16 cellular contexts compared by ENCODE assay signal in the genomic region with DNA sequence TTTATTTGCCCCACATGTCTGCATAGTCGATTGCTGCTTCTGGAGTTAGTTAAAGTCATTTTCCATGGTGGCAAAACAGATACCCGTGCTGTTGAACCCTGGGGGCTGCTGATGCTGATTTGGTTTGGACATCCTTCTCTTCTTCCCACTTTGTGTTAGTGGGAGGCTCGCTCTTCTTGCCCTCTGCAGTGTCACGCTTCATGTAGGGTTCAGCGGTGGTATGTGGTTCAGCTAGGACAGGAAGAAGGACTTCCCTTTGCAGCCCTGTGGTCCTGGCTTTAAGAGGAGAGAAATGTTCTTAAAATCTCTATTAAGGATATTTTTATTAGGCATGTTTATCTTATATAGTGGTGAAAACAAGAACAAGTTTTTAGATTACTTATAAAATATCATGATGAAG. TPM values are rescaled to one million over a fixed set of nuclear protein-coding genes. Genes with fewer than 3 reads are reported as not detected.
DNase-seq lines count a peak whose midpoint lies in the region; ATAC-seq and TF ChIP-seq lines count a peak whose summit lies in the region.
"Had no signal": no experiment of that assay in that cellular context is flagged by ENCODE, and none has a peak within 500 bp of the region (broad histone marks: within the 10 kb centered on the region; RNA-seq: fewer than 3 reads in every experiment).

No MANE protein-coding gene starts in this region.

- H3K9me3 ChIP-seq in HUES64 (ENCODE audit: insufficient read depth, low read depth, low read length), result no peaks in the 10 kb centered on the region
- H3K9me3 ChIP-seq in left lung, result no peaks in the 10 kb centered on the region

- DNase-seq in AML-193 (lab: John Stamatoyannopoulos, UW), result peak; percentile 77 to 88
- peak; percentile 25 for DNase-seq in UCSD-AML1 (lab: John Stamatoyannopoulos, UW; ENCODE audit: unreplicated experiment)
- peak in 1 of 2 donors; percentile 46 for DNase-seq in left lung
- no peak for DNase-seq in occipital lobe (lab: John Stamatoyannopoulos, UW)
- DNase-seq in NK-92 treated with Interleukin-12 subunit alpha and Interleukin-12 subunit beta, amount 100 ng/mL, for 24 hours (lab: John Stamatoyannopoulos, UW), result no peak
- DNase-seq: ACHN; activated CD4-positive, alpha-beta T cell treated with anti-CD3 and anti-CD28 coated beads for 1 hour; activated effector memory CD4-positive, alpha-beta T cell treated with anti-CD3 and anti-CD28 coated beads, Interleukin-2, amount 50 U/mL, for 16 hours; NCI-H2081 treated with DMSO at 0.1 percent for 48 hours; NCI-H526 treated with DMSO at 0.1 percent for 48 hours had no signal

- ATAC-seq in left lung (peak; percentile 75), GM21447 (IDR thresholded peaks at IDR 0.05; ENCODE audit: unreplicated experiment) (no peak), GM18520 (IDR thresholded peaks at IDR 0.05; ENCODE audit: unreplicated experiment) (no peak)
- ATAC-seq: GM12878, HCT116 had no signal

- H3K36me3 ChIP-seq in HUES64 (ENCODE audit: insufficient read depth, low read length), result 0 out of 2 replicates have a peak, but pooled peaks cover 9% of the 10 kb centered on the region
- H3K36me3 ChIP-seq in left lung, result peaks cover 0 to 73% of the 10 kb centered on the region in 2 donors

- no peak overlapping the region for H3K4me3 ChIP-seq in HUES64 (ENCODE audit: low read length)
- H3K4me3 ChIP-seq in left lung, result no peak overlapping the region
- H3K4me3 ChIP-seq: GM12878, lung had no signal

- 65% methylated on average over 5 of the region's 5 CpGs for WGBS in HUES64

- 0 out of 2 replicates have a peak overlapping the region, but pooled peaks have one; percentile 7 for H3K9ac ChIP-seq in HUES64 (ENCODE audit: low read depth, low read length)

- H3K27ac ChIP-seq in HUES64 (ENCODE audit: low read depth, low read length), result peak overlapping the region; percentile 50; the same call in 1 of the 2 replicates
- peak overlapping the region in 1 of 2 donors; percentile 77 for H3K27ac ChIP-seq in left lung

- intact Hi-C loops in left lung (cut with DNase I), result no loop called here

- H3K4me1 ChIP-seq in HUES64 (ENCODE audit: insufficient read depth, low read length) (peaks cover 31% of the 10 kb centered on the region), left lung (peaks cover 0 to 32% of the 10 kb centered on the region in 2 donors)

- H3K27me3 ChIP-seq in HUES64 (ENCODE audit: insufficient read depth, low read length), result no peaks in the 10 kb centered on the region
- no peaks in the 10 kb centered on the region for H3K27me3 ChIP-seq in left lung

- no peak for TF ChIP-seq CTCF in left lung (IDR thresholded peaks at IDR 0.05)

RNA-seq across cellular contexts. Expression of a gene that starts 36.2 kb away (rescaled TPM):
- polyA plus RNA-seq in HUES64 (2013, experiment 1 of 2), result 7.6 TPM
- polyA plus RNA-seq in HUES64 (2013, experiment 2 of 2), result 6.9 TPM
- total RNA-seq in left lung (10 to 100 TPM; 17.4 to 34.5 TPM), occipital lobe (26.0 TPM)

Comparison
In these comparisons a context has a peak if more than half of its experiments do, and no peak if none do; other contexts are left out.
1. DNase-seq: peak in AML-193 (2 of 2) and UCSD-AML1 (single experiment); none in occipital lobe (single experiment) and NK-92 treated with Interleukin-12 subunit alpha and Interleukin-12 subunit beta, amount 100 ng/mL, for 24 hours (single experiment).